Comparison of ENCODE assay signal across 28 cellular contexts in genomic region chr4:169114341-169114974, GRCh38.
DNase-seq lines count a peak whose midpoint lies in the region; ATAC-seq and TF ChIP-seq lines count a peak whose summit lies in the region.
"Had no signal": no experiment of that assay in that cellular context is flagged by ENCODE, and none has a peak within 500 bp of the region (broad histone marks: within the 10 kb centered on the region; RNA-seq: fewer than 3 reads in every experiment).

No MANE protein-coding gene starts in this region.

- intact Hi-C loops in mammary epithelial cell (cut with micrococcal nuclease) (loop anchor here (2.0 to 10.0 kb wide), 2 partner anchors 300 to 370 kb away; no protein-coding TSS in a partner anchor), MCF 10A (cut with micrococcal nuclease) (loop anchor here (10.0 kb wide), 1 partner anchor 90 kb away; no protein-coding TSS in a partner anchor)

- H4K20me1 ChIP-seq in mammary epithelial cell (ENCODE audit: insufficient read depth, low read length) (no peaks in the 10 kb centered on the region), smooth muscle cell (ENCODE audit: low read depth) (peaks cover 3% of the 10 kb centered on the region)

- H3K4me2 ChIP-seq in mammary epithelial cell (ENCODE audit: insufficient read depth, low read depth, low read length) (no peak overlapping the region), smooth muscle cell (no peak overlapping the region)

- H3K36me3 ChIP-seq in mammary epithelial cell (ENCODE audit: insufficient read depth, low read length) (peaks cover 14% of the 10 kb centered on the region), brain microvascular endothelial cell (replicated peaks) (peaks cover 43% of the 10 kb centered on the region), smooth muscle cell (ENCODE audit: low read depth) (no peaks in the 10 kb centered on the region)
- H3K36me3 ChIP-seq: uterus had no signal

- ATAC-seq in left lobe of liver (peak; percentile 63), GM21529 (IDR thresholded peaks at IDR 0.05; ENCODE audit: unreplicated experiment) (no peak)
- ATAC-seq: activated naive CD4-positive, alpha-beta T cell treated with anti-CD3 and anti-CD28 coated beads, Interleukin-2, amount 50 U/mL, for 72 hours; effector memory CD8-positive, alpha-beta T cell; right cardiac atrium had no signal

- no peak overlapping the region for H2AFZ ChIP-seq in mammary epithelial cell (ENCODE audit: low read depth, low read length)
- no peak overlapping the region for H2AFZ ChIP-seq in smooth muscle cell (ENCODE audit: low read depth)

- in situ Hi-C loops in mammary epithelial cell (cut with MboI; ENCODE audit: low sequenced_read_pairs in 2 of 2) = no loop called here
- in situ Hi-C loops in brain microvascular endothelial cell (cut with HindIII; ENCODE audit: low pct_ligation_motif_present, low sequenced_read_pairs) = no loop called here

- H3K9me3 ChIP-seq in mammary epithelial cell (replicated peaks; ENCODE audit: insufficient read depth, low read length) = no peaks in the 10 kb centered on the region
- H3K9me3 ChIP-seq in smooth muscle cell (replicated peaks; ENCODE audit: low read depth) = no peaks in the 10 kb centered on the region
- H3K9me3 ChIP-seq: Peyer's patch, thyroid gland, uterus had no signal

- no peak for TF ChIP-seq CTCF in mammary epithelial cell (conservative IDR thresholded peaks at IDR 0.05 in 1 of 2, IDR thresholded peaks at IDR 0.05 in 1 of 2; ENCODE audit: extremely low read depth in 1 of 2, insufficient read depth in 1 of 2, low read depth in 1 of 2, low read length in 2 of 2)
- no peak for TF ChIP-seq CTCF in MCF 10A (IDR thresholded peaks at IDR 0.05; ENCODE audit: unreplicated experiment)
- TF ChIP-seq CTCF in brain microvascular endothelial cell (IDR thresholded peaks at IDR 0.05; ENCODE audit: low read depth, low read length, missing control alignments) = no peak
- TF ChIP-seq CTCF in smooth muscle cell (IDR thresholded peaks at IDR 0.05; ENCODE audit: borderline replicate concordance, insufficient read depth, poor library complexity, severe bottlenecking) = no peak

- H3K4me3 ChIP-seq in mammary epithelial cell (replicated peaks in 1 of 3; ENCODE audit: insufficient read depth in 1 of 3, low read depth in 2 of 3, low read length in 3 of 3) = no peak overlapping the region
- H3K4me3 ChIP-seq in brain microvascular endothelial cell (ENCODE audit: low read depth, low read length) = no peak overlapping the region
- H3K4me3 ChIP-seq in smooth muscle cell = no peak overlapping the region
- H3K4me3 ChIP-seq: coronary artery, Peyer's patch, thyroid gland, uterus had no signal

- POLR2A ChIA-PET in MCF 10A (lab: Yijun Ruan, JAX) = no interaction called here

- H3K27me3 Mint-ChIP-seq in MCF 10A (ENCODE audit: insufficient read depth, unreplicated experiment) = no peaks in the 10 kb centered on the region
- H3K27me3 Mint-ChIP-seq: activated CD4-positive, alpha-beta T cell treated with anti-CD3 and anti-CD28 coated beads, Interleukin-2, amount 10 ng/mL, durations not matched to agents 7 days and 5 days; effector memory CD8-positive, alpha-beta T cell had no signal

- DNase-seq in mammary epithelial cell = no peak
- no peak for DNase-seq in MCF 10A (ENCODE audit: unreplicated experiment)
- DNase-seq in brain microvascular endothelial cell = no peak
- no peak for DNase-seq in left lobe of liver (ENCODE audit: low spot score)
- DNase-seq in smooth muscle cell (lab: John Stamatoyannopoulos, UW; ENCODE audit: unreplicated experiment) = no peak
- DNase-seq in H4 (ENCODE audit: low spot score) = no peak
- no peak for DNase-seq in amygdala (lab: John Stamatoyannopoulos, UW)
- DNase-seq: activated CD4-positive, alpha-beta T cell treated with anti-CD3 and anti-CD28 coated beads, Interleukin-2, amount 10 ng/mL, durations not matched to agents 7 days and 5 days; activated effector memory CD4-positive, alpha-beta T cell treated with Interleukin-2 at 50 U/mL for 16 hours; activated T-cell treated with anti-CD3 and anti-CD28 coated beads, Interleukin-2, amount 50 U/mL, for 1 hour; AML-193; CD4-positive, CD25-positive, alpha-beta regulatory T cell; effector memory CD8-positive, alpha-beta T cell; erythroblast; NCI-H146; NCI-H2107; Peyer's patch; posterior cingulate gyrus; right cardiac atrium; SIG-M5; SW 1271; thyroid gland; uterus; WERI-Rb-1 had no signal

- H3K79me2 ChIP-seq in mammary epithelial cell (ENCODE audit: insufficient read depth, low read length) (peaks cover 16% of the 10 kb centered on the region), smooth muscle cell (ENCODE audit: low read depth) (no peaks in the 10 kb centered on the region)

- H3K4me1 ChIP-seq in mammary epithelial cell (ENCODE audit: insufficient read depth, low read length) = peaks cover 40% of the 10 kb centered on the region
- H3K4me1 ChIP-seq in smooth muscle cell (ENCODE audit: low read depth) = peaks cover 7% of the 10 kb centered on the region
- H3K4me1 ChIP-seq: thyroid gland, uterus had no signal

- H3K27me3 ChIP-seq in mammary epithelial cell (ENCODE audit: insufficient read depth, low read length) (no peaks in the 10 kb centered on the region), brain microvascular endothelial cell (replicated peaks) (no peaks in the 10 kb centered on the region), smooth muscle cell (ENCODE audit: low read depth) (no peaks in the 10 kb centered on the region)
- H3K27me3 ChIP-seq: Peyer's patch, thyroid gland, uterus had no signal

- peaks cover 5% of the 10 kb centered on the region for H3K36me3 Mint-ChIP-seq in MCF 10A (ENCODE audit: insufficient read depth, unreplicated experiment)
- H3K36me3 Mint-ChIP-seq: activated naive CD4-positive, alpha-beta T cell treated with anti-CD3 and anti-CD28 coated beads, Interleukin-2, amount 50 U/mL, for 72 hours; CD4-positive, CD25-positive, alpha-beta regulatory T cell had no signal

- CTCF ChIA-PET in mammary epithelial cell (lab: Charles Lee; ENCODE audit: low non-redundant PET) = no interaction called here
- CTCF ChIA-PET in MCF 10A (lab: Yijun Ruan, JAX) = no interaction called here

- no peak overlapping the region for H3K4me3 Mint-ChIP-seq in MCF 10A (ENCODE audit: unreplicated experiment)
- H3K4me3 Mint-ChIP-seq: activated CD4-positive, alpha-beta T cell treated with anti-CD3 and anti-CD28 coated beads, Interleukin-2, amount 10 ng/mL, durations not matched to agents 7 days and 5 days; CD4-positive, CD25-positive, alpha-beta regulatory T cell; effector memory CD8-positive, alpha-beta T cell; neural crest cell had no signal

- H3K9ac ChIP-seq in mammary epithelial cell (ENCODE audit: insufficient read depth, low read length) = no peak overlapping the region
- no peak overlapping the region for H3K9ac ChIP-seq in smooth muscle cell (ENCODE audit: low read depth)

- peaks cover 10% of the 10 kb centered on the region for H3K4me1 Mint-ChIP-seq in MCF 10A (ENCODE audit: insufficient read depth, unreplicated experiment)
- H3K4me1 Mint-ChIP-seq: activated CD4-positive, alpha-beta T cell treated with anti-CD3 and anti-CD28 coated beads, Interleukin-2, amount 10 ng/mL, durations not matched to agents 7 days and 5 days; CD4-positive, CD25-positive, alpha-beta regulatory T cell; neural crest cell had no signal

- H3K9me3 Mint-ChIP-seq in MCF 10A (ENCODE audit: unreplicated experiment) = no peaks in the 10 kb centered on the region
- H3K9me3 Mint-ChIP-seq: activated CD4-positive, alpha-beta T cell treated with anti-CD3 and anti-CD28 coated beads, Interleukin-2, amount 10 ng/mL, durations not matched to agents 7 days and 5 days; activated naive CD4-positive, alpha-beta T cell treated with anti-CD3 and anti-CD28 coated beads, Interleukin-2, amount 50 U/mL, for 72 hours; CD4-positive, CD25-positive, alpha-beta regulatory T cell; effector memory CD8-positive, alpha-beta T cell; neural crest cell had no signal

- BruUV-seq in mammary epithelial cell (replicated peaks; lab: Mats Ljungman, UMichigan) (no TSS peak), MCF 10A (replicated peaks; lab: Mats Ljungman, UMichigan) (no TSS peak)

- no peak overlapping the region for H3K27ac Mint-ChIP-seq in MCF 10A (ENCODE audit: low read depth, unreplicated experiment)
- H3K27ac Mint-ChIP-seq: activated CD4-positive, alpha-beta T cell treated with anti-CD3 and anti-CD28 coated beads, Interleukin-2, amount 10 ng/mL, durations not matched to agents 7 days and 5 days; activated naive CD4-positive, alpha-beta T cell treated with anti-CD3 and anti-CD28 coated beads, Interleukin-2, amount 50 U/mL, for 72 hours; CD4-positive, CD25-positive, alpha-beta regulatory T cell; effector memory CD8-positive, alpha-beta T cell had no signal

- dilution Hi-C loops in mammary epithelial cell (cut with HindIII; ENCODE audit: low sequenced_read_pairs) = no loop called here

- 98% methylated on average over 3 of the region's 3 CpGs for WGBS in mammary epithelial cell (ENCODE audit: low coverage, missing lambda C conversion rate)
- WGBS in smooth muscle cell (ENCODE audit: low lambda C conversion rate) = 96% methylated on average over 3 of the region's 3 CpGs

- peaks cover 33% of the 10 kb centered on the region for H3F3A ChIP-seq in smooth muscle cell (ENCODE audit: low read depth)

- H3K27ac ChIP-seq in mammary epithelial cell (ENCODE audit: insufficient read depth, low read depth, low read length) (peak overlapping the region; percentile 97), brain microvascular endothelial cell (peak overlapping the region; percentile 83), smooth muscle cell (ENCODE audit: low read depth) (peak overlapping the region; percentile 91)
- H3K27ac ChIP-seq: coronary artery, thyroid gland, uterus, WERI-Rb-1 had no signal
